In genomic region chr10:30052062-30052461, GRCh38 we compare ENCODE assay signal across 1 cellular context.
TF ChIP-seq lines count a peak whose summit lies in the region.

No MANE protein-coding gene starts in this region.

TF ChIP-seq in endothelial cell of umbilical vein, 7 proteins besides CTCF, POLR2A, EP300 and RAD21 (continued from another document):
- TF ChIP-seq POLR2AphosphoS5 (IDR thresholded peaks at IDR 0.05; ENCODE audit: insufficient read depth, low read depth, low read length) (no peak), MAX (IDR thresholded peaks at IDR 0.05; ENCODE audit: insufficient read depth, insufficient read length) (no peak)
